ENCODE assay signal across 8 cellular contexts in genomic region chr17:28547623-28548416, GRCh38. TPM values are rescaled to one million over a fixed set of nuclear protein-coding genes. Genes with fewer than 3 reads are reported as not detected.
A peak's percentile ranks its signal among the peaks of the same experiment; 100 is the strongest.
DNase-seq lines count a peak whose midpoint lies in the region; ATAC-seq and TF ChIP-seq lines count a peak whose summit lies in the region.

No MANE protein-coding gene starts in this region.

- H3K4me3 ChIP-seq in dorsolateral prefrontal cortex = peak overlapping the region in 1 of 59 donors; percentile 7
- no peak overlapping the region for H3K4me3 ChIP-seq in lung

- peaks cover 0 to 2% of the 10 kb centered on the region in 2 donors for H3K4me1 ChIP-seq in lung (ENCODE audit: control insufficient read depth in 2 of 2, insufficient read depth in 2 of 2, low read length in 2 of 2)

- WGBS in lung, 2 donors = 43 to 59% methylated on average over 26 of the region's 26 CpGs

- H3K27me3 ChIP-seq in dorsolateral prefrontal cortex (no peaks in the 10 kb centered on the region), lung (ENCODE audit: control insufficient read depth, insufficient read depth) (no peaks in the 10 kb centered on the region)

- no peaks in the 10 kb centered on the region for H3K9me3 ChIP-seq in lung (ENCODE audit: control insufficient read depth in 2 of 2, insufficient read depth in 1 of 2, low read length in 1 of 2)

- peak; percentile 34 for ATAC-seq in GM21515 (IDR thresholded peaks at IDR 0.05; ENCODE audit: unreplicated experiment)
- peak; percentile 48 for ATAC-seq in lung (ENCODE audit: insufficient read depth, low FRiP score)
- ATAC-seq in GM18519 (IDR thresholded peaks at IDR 0.05; ENCODE audit: low FRiP score, unreplicated experiment) = no peak

- peak; percentile 89 for DNase-seq in D341Med (ENCODE audit: low spot score)
- DNase-seq in NCI-H510A treated with DMSO at 0.1 percent for 48 hours (lab: John Stamatoyannopoulos, UW) = peak; percentile 75
- DNase-seq in activated CD4-positive, alpha-beta T cell treated with anti-CD3 and anti-CD28 coated beads, Interleukin-2, amount 50 U/mL, for 24 hours (ENCODE audit: low read depth in 1 of 2, low spot score in 1 of 2) = peak; percentile 35 to 52
- peak; percentile 50 to 77 (median 66) for DNase-seq in dorsolateral prefrontal cortex
- DNase-seq in lung (ENCODE audit: low spot score) = peak; percentile 82
- peak; percentile 13 to 20 for DNase-seq in stimulated activated CD8-positive, alpha-beta memory T cell treated with anti-CD3 and anti-CD28 coated beads, Interleukin-15, amount 100 ng/mL, for 4 hours (ENCODE audit: low read depth in 2 of 2)

- peak overlapping the region in 3 of 59 donors; percentile 21 to 42 (median 22) for H3K27ac ChIP-seq in dorsolateral prefrontal cortex
- peak overlapping the region in 1 of 2 donors; percentile 54 for H3K27ac ChIP-seq in lung (ENCODE audit: low read depth in 1 of 2, low read length in 1 of 2)

- TF ChIP-seq CTCF in dorsolateral prefrontal cortex (IDR thresholded peaks at IDR 0.05 in 54 of 56, conservative IDR thresholded peaks at IDR 0.05 in 2 of 56; ENCODE audit: low read depth in 1 of 56, partially characterized antibody in 56 of 56) (peak; percentile 46 to 92 (median 82)), lung (IDR thresholded peaks at IDR 0.05; ENCODE audit: control extremely low read depth, extremely low read depth) (peak; percentile 59)

- intact Hi-C loops in dorsolateral prefrontal cortex (cut with DNase I) = loop anchor here (2.0 to 5.0 kb wide), 3 partner anchors 61 to 176 kb away; partner anchors contain the start of genes SARM1 (in 1 of the 2) and VTN (in 1 of the 2)

- peaks cover 0 to 4% of the 10 kb centered on the region in 2 donors for H3K36me3 ChIP-seq in lung (ENCODE audit: control insufficient read depth in 2 of 2, insufficient read depth in 2 of 2, low read length in 2 of 2)

RNA-seq across cellular contexts. Expression of gene UNC119, which starts 4.6 kb away (rescaled TPM):
- total RNA-seq in dorsolateral prefrontal cortex = 10 to 100 TPM; 17.5 to 97.1 (median 51.6) TPM
- total RNA-seq in lung = 10 to 100 TPM; 29.2 to 34.2 TPM
- 10 to 100 TPM; 19.0 to 40.0 TPM for polyA plus RNA-seq in lung

RNA-seq across cellular contexts. Expression of gene PIGS, which starts 23.5 kb away (rescaled TPM):
- 10 to 100 TPM; 35.5 to 70.3 (median 50.3) TPM for total RNA-seq in dorsolateral prefrontal cortex
- total RNA-seq in lung = 10 to 100 TPM; 43.2 to 71.3 TPM
- polyA plus RNA-seq in lung = 10 to 100 TPM in 1 of 2 donors, 1 to 10 TPM in 1; 10.0 to 71.9 TPM

RNA-seq across cellular contexts. Expression of gene ALDOC, which starts 28.9 kb away (rescaled TPM):
- total RNA-seq in dorsolateral prefrontal cortex = 1,000 to 10,000 TPM in 1 of 120 experiments, 100 to 1,000 TPM in 119; 424 to 1,208 (median 663) TPM
- 10 to 100 TPM; 21.0 to 40.3 TPM for total RNA-seq in lung
- polyA plus RNA-seq in lung = 10 to 100 TPM; 15.5 to 52.5 TPM

RNA-seq across cellular contexts. Expression of gene FOXN1, which starts 41.7 kb away (rescaled TPM):
- total RNA-seq in dorsolateral prefrontal cortex (not detected), lung (under 1 TPM in 1 of 2 donors, not detected in 1; 0.25 TPM)
- under 1 TPM; 0.13 to 0.18 TPM for polyA plus RNA-seq in lung

RNA-seq across cellular contexts. Expression of gene SPAG5, which starts 51.0 kb away (rescaled TPM):
- total RNA-seq in dorsolateral prefrontal cortex = 10 to 100 TPM; 10.6 to 76.2 (median 27.7) TPM
- total RNA-seq in lung = 10 to 100 TPM; 10.5 to 15.0 TPM
- 1 to 10 TPM; 6.3 to 9.9 TPM for polyA plus RNA-seq in lung

Comparison
In these comparisons a context has a peak if more than half of its experiments do, and no peak if none do; other contexts are left out.
1. DNase-seq: peak in every context shown above with its lines; median percentile 89 in D341Med; 82 in lung; 75 in NCI-H510A treated with DMSO at 0.1 percent for 48 hours; 66 in dorsolateral prefrontal cortex; 44 in activated CD4-positive, alpha-beta T cell treated with anti-CD3 and anti-CD28 coated beads, Interleukin-2, amount 50 U/mL, for 24 hours; 16 in stimulated activated CD8-positive, alpha-beta memory T cell treated with anti-CD3 and anti-CD28 coated beads, Interleukin-15, amount 100 ng/mL, for 4 hours.
2. RNA of gene ALDOC, which starts 28.9 kb away (total RNA-seq): 424 to 1,208 TPM in dorsolateral prefrontal cortex; 21.0 to 40.3 TPM in lung; every median in the first group is over 10 times any median in the second.